Comparison of ENCODE assay signal across 11 cellular contexts in the genomic region with DNA sequence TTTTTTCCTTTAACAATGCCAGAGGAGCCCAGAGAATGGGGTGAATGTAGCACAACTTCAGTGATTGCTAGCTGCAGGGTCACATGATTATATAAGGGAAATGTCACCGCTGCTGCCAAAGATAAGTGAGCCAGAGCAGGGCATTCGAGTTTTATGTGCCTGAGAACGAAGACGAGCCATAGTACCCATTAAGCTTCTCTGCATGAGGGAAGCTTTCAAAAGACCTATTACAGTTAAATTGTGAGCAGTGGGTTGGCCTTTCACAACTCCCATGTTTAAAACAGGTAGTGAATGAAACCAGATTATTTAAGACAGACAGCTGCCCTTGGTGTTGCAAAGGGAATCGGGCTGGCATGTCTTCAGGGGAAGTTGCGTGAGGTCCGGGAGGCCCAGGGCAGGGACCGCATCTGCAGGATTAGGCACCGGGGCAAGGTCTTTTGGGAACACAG.
A peak's percentile ranks its signal among the peaks of the same experiment; 100 is the strongest.
DNase-seq lines count a peak whose midpoint lies in the region; TF ChIP-seq lines count a peak whose summit lies in the region.
"Had no signal": no experiment of that assay in that cellular context is flagged by ENCODE, and none has a peak within 500 bp of the region (broad histone marks: within the 10 kb centered on the region; RNA-seq: fewer than 3 reads in every experiment).

No MANE protein-coding gene starts in this region.

- CTCF ChIA-PET in MCF 10A (lab: Yijun Ruan, JAX) = interaction anchor here (0.6 to 8.8 kb wide), 11 partner anchors 11 to 285 kb away, joined by 3 to 100 read pairs (median 6); partner anchors contain the start of gene DTWD2

- no peak for TF ChIP-seq POLR2A in breast epithelium (IDR thresholded peaks at IDR 0.05)
- TF ChIP-seq POLR2A in esophagus squamous epithelium (IDR thresholded peaks at IDR 0.05) = peak in 1 of 4 donors; percentile 14
- TF ChIP-seq POLR2A in transverse colon (IDR thresholded peaks at IDR 0.05) = no peak

- H3K27me3 ChIP-seq in breast epithelium = no peaks in the 10 kb centered on the region
- no peaks in the 10 kb centered on the region for H3K27me3 ChIP-seq in esophagus squamous epithelium
- H3K27me3 ChIP-seq in transverse colon = no peaks in the 10 kb centered on the region
- H3K27me3 ChIP-seq: BE2C, testis had no signal

- peak overlapping the region in 1 of 2 donors; percentile 23 for H3K27ac ChIP-seq in breast epithelium
- peak overlapping the region in 3 of 4 donors; percentile 5 to 72 (median 53) for H3K27ac ChIP-seq in esophagus squamous epithelium
- peak overlapping the region; percentile 49 to 75 (median 61) for H3K27ac ChIP-seq in transverse colon
- no peak overlapping the region for H3K27ac ChIP-seq in caudate nucleus (ENCODE audit: low read depth, low read length)
- H3K27ac ChIP-seq: testis had no signal

- no peak for TF ChIP-seq EP300 in transverse colon (IDR thresholded peaks at IDR 0.05; ENCODE audit: low read depth)

- no peak overlapping the region for H3K4me3 Mint-ChIP-seq in MCF 10A (ENCODE audit: unreplicated experiment)

- POLR2A ChIA-PET in MCF 10A (lab: Yijun Ruan, JAX) = interaction anchor here (1.0 to 3.7 kb wide), 8 partner anchors 12 to 202 kb away, joined by 3 to 32 read pairs (median 11); partner anchors contain the start of gene DMXL1

- H3K36me3 Mint-ChIP-seq in MCF 10A (ENCODE audit: insufficient read depth, unreplicated experiment) = no peaks in the 10 kb centered on the region

- H3K9me3 ChIP-seq in breast epithelium = no peaks in the 10 kb centered on the region
- no peaks in the 10 kb centered on the region for H3K9me3 ChIP-seq in esophagus squamous epithelium
- no peaks in the 10 kb centered on the region for H3K9me3 ChIP-seq in transverse colon
- H3K9me3 ChIP-seq: BE2C, testis had no signal

- DNase-seq in MCF 10A (ENCODE audit: unreplicated experiment) (peak; percentile 49), breast epithelium (ENCODE audit: low spot score in 2 of 2) (no peak), SKM-1 (lab: John Stamatoyannopoulos, UW; ENCODE audit: unreplicated experiment) (peak; percentile 82), esophagus squamous epithelium (lab: John Stamatoyannopoulos, UW) (no peak), transverse colon (no peak), caudate nucleus (lab: John Stamatoyannopoulos, UW) (no peak), NCI-H1092 treated with DMSO at 0.1 percent for 48 hours (lab: John Stamatoyannopoulos, UW) (no peak)
- DNase-seq in activated CD4-positive, CD25-positive, alpha-beta regulatory T cell (lab: John Stamatoyannopoulos, UW) = no peak
- DNase-seq: BE2C, small intestine, testis had no signal

- no peaks in the 10 kb centered on the region for H3K27me3 Mint-ChIP-seq in MCF 10A (ENCODE audit: insufficient read depth, unreplicated experiment)

- TF ChIP-seq CTCF in MCF 10A (IDR thresholded peaks at IDR 0.05; ENCODE audit: unreplicated experiment) (no peak), breast epithelium (IDR thresholded peaks at IDR 0.05) (no peak), esophagus squamous epithelium (IDR thresholded peaks at IDR 0.05) (no peak), transverse colon (IDR thresholded peaks at IDR 0.05) (no peak)

- in situ Hi-C loops in transverse colon (cut with MboI; ENCODE audit: low pct_ligation_motif_present in 1 of 4, low pct_unique_long_range_greater_than_20kb in 1 of 4, low sequenced_read_pairs in 3 of 4) = loop anchor here in 2 of 4 donors (25.0 kb wide), 2 partner anchors 139 to 286 kb away; partner anchors contain the start of gene DTWD2 (in 1 of the 2)

- H3K4me3 ChIP-seq in breast epithelium (no peak overlapping the region), esophagus squamous epithelium (peak overlapping the region in 1 of 4 donors; percentile 0), transverse colon (no peak overlapping the region)
- H3K4me3 ChIP-seq: testis had no signal

- H3K36me3 ChIP-seq in breast epithelium (no peaks in the 10 kb centered on the region), esophagus squamous epithelium (no peaks in the 10 kb centered on the region), transverse colon (no peaks in the 10 kb centered on the region)
- H3K36me3 ChIP-seq: BE2C had no signal

- H3K4me1 ChIP-seq in breast epithelium (no peaks in the 10 kb centered on the region), esophagus squamous epithelium (peaks cover 0 to 79% (median 35%) of the 10 kb centered on the region in 3 donors), transverse colon (peaks cover 6 to 38% (median 25%) of the 10 kb centered on the region in 4 donors)
- H3K4me1 ChIP-seq: BE2C had no signal

- H3K27ac Mint-ChIP-seq in MCF 10A (ENCODE audit: low read depth, unreplicated experiment) = peak overlapping the region; percentile 80

- H3K4me1 Mint-ChIP-seq in MCF 10A (ENCODE audit: insufficient read depth, unreplicated experiment) = peaks cover 39% of the 10 kb centered on the region

- BruUV-seq in MCF 10A (replicated peaks; lab: Mats Ljungman, UMichigan) = no TSS peak

- peaks cover 6% of the 10 kb centered on the region for H3K9me3 Mint-ChIP-seq in MCF 10A (ENCODE audit: unreplicated experiment)

- intact Hi-C loops in MCF 10A (cut with micrococcal nuclease) (no loop called here), breast epithelium (cut with DNase I; ENCODE audit: low total_unique reads) (loop anchor here (10.0 kb wide), 1 partner anchor 141 kb away; no protein-coding TSS in a partner anchor), esophagus squamous epithelium (cut with DNase I) (no loop called here), transverse colon (cut with DNase I; ENCODE audit: low total_unique reads) (loop anchor here (10.0 kb wide), 2 partner anchors 51 to 141 kb away; no protein-coding TSS in a partner anchor)

- WGBS in esophagus squamous epithelium, 2 donors = 42 to 54% methylated on average over 9 of the region's 9 CpGs
- 49 to 59% methylated on average over 7 to 9 of the region's 9 CpGs for WGBS in transverse colon (ENCODE audit: low coverage in 1 of 2), 2 donors

Comparison
In these comparisons a context has a peak if more than half of its experiments do, and no peak if none do; other contexts are left out.
1. DNase-seq: peak in MCF 10A (single experiment) and SKM-1 (single experiment); none in breast epithelium (0 of 2), esophagus squamous epithelium (single experiment), transverse colon (single experiment), caudate nucleus (0 of 61), NCI-H1092 treated with DMSO at 0.1 percent for 48 hours (single experiment) and activated CD4-positive, CD25-positive, alpha-beta regulatory T cell (0 of 4).
2. intact Hi-C loops: an anchor here in breast epithelium (10.0 kb wide) and transverse colon (10.0 kb wide); none called in MCF 10A and esophagus squamous epithelium.